8 cellular contexts compared by ENCODE assay signal in the genomic region with DNA sequence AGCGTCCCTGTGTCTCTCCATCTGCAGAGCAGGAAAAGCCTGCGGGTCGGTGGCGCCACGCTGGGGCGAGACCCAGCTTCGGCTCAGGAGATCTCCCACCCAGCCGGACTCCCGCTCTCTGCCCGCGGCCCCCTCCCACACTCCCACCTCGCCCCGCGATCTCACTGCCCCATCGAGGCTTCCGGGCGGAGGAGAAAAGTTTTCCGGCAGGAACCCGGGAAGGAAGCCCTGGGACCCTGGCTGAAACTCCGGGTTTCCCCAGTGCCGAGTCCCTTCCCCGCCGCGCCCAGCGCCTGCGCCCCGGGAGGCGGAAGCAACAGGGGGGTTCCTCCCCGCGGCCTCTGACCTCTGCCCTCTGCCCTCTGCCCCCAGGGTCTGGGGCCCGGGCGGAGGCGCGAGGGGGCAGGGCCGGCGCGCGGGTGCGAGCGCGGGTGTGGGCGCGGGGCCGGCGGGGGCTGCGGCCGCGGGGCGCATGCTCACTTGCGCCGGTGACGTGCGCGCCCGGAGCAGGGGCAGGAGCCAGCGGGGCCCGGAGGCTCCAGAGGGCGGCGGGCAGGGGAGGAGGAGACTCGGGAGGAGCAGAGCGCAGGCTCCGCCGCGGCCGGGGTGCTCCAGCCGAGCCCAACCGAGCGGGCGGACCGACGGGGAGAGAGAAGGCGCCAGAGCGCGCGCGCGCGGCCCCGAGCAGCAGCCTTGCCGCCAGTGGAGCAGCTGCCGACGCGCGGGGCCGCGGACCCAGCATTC. TPM values are rescaled to one million over a fixed set of nuclear protein-coding genes. Genes with fewer than 3 reads are reported as not detected.
DNase-seq lines count a peak whose midpoint lies in the region; ATAC-seq, FAIRE-seq and TF ChIP-seq lines count a peak whose summit lies in the region.

TSS of gene ATP11A (plus strand) at position 541 of the 744 bp plus-strand sequence. CDS start 379 bp downstream, outside the sequence.

- H4K20me1 ChIP-seq in keratinocyte (ENCODE audit: control insufficient read depth, extremely low read depth, insufficient read depth, low read length): no peaks in the 10 kb centered on the region

- H3K36me3 ChIP-seq in ACC112 (ENCODE audit: insufficient read depth, low read length): no peaks in the 10 kb centered on the region
- no peaks in the 10 kb centered on the region for H3K36me3 ChIP-seq in keratinocyte (ENCODE audit: control insufficient read depth in 2 of 2, extremely low read depth in 1 of 2, insufficient read depth in 2 of 2, low read length in 2 of 2)

- H3K4me1 ChIP-seq in ACC112 (ENCODE audit: control insufficient read depth, insufficient read depth, low read length, unreplicated experiment) (peaks cover 11% of the 10 kb centered on the region), keratinocyte (ENCODE audit: control insufficient read depth, extremely low read depth, insufficient read depth, low read length) (peaks cover 22% of the 10 kb centered on the region)

- H3K4me3 Mint-ChIP-seq in central memory CD8-positive, alpha-beta T cell: peak within 1 kb of the TSS; percentile 79

- H2AFZ ChIP-seq in ACC112 (ENCODE audit: low read length, unreplicated experiment) (peak within 1 kb of the TSS; percentile 92), keratinocyte (ENCODE audit: control insufficient read depth, low read length) (peak within 1 kb of the TSS; percentile 71)

- no peaks in the 10 kb centered on the region for H3K9me1 ChIP-seq in keratinocyte (ENCODE audit: control insufficient read depth, extremely low read depth, insufficient read depth, low read length)

- H3K9ac ChIP-seq in keratinocyte (ENCODE audit: control insufficient read depth, extremely low read depth, insufficient read depth, low read length): peak within 1 kb of the TSS; percentile 80

- peaks cover 45% of the 10 kb centered on the region for H3K4me1 Mint-ChIP-seq in central memory CD8-positive, alpha-beta T cell

- H3K9me3 Mint-ChIP-seq in central memory CD8-positive, alpha-beta T cell: no peaks in the 10 kb centered on the region

- dilution Hi-C loops in keratinocyte (cut with MboI; ENCODE audit: extremely low pct_ligation_motif_present, low sequenced_read_pairs): no loop called here

- peak in 1 of 3 experiments; percentile 14 for TF ChIP-seq CTCF in keratinocyte (optimal IDR thresholded peaks at IDR 0.05 in 1 of 3, IDR thresholded peaks at IDR 0.05 in 1 of 3, conservative IDR thresholded peaks at IDR 0.05 in 1 of 3; ENCODE audit: extremely low read depth in 1 of 3, insufficient read depth in 2 of 3, low read length in 3 of 3)

- H3K4me2 ChIP-seq in keratinocyte (ENCODE audit: control insufficient read depth, extremely low read depth, insufficient read depth, low read depth, low read length): peak within 1 kb of the TSS; percentile 80

- no peaks in the 10 kb centered on the region for H3K9me3 ChIP-seq in keratinocyte (ENCODE audit: control insufficient read depth, low read depth, low read length)

- no peaks in the 10 kb centered on the region for H3K27me3 Mint-ChIP-seq in central memory CD8-positive, alpha-beta T cell

- H3K27ac Mint-ChIP-seq in central memory CD8-positive, alpha-beta T cell (ENCODE audit: low read depth): peak within 1 kb of the TSS; percentile 82

- no peak within 1 kb of the TSS for H3K27ac ChIP-seq in ACC112 (ENCODE audit: low read depth, low read length)
- peak within 1 kb of the TSS; percentile 40 for H3K27ac ChIP-seq in keratinocyte (ENCODE audit: control insufficient read depth, insufficient read depth, low read length)

- FAIRE-seq in keratinocyte (lab: Jason Lieb, UNC): no peak

- H3K36me3 Mint-ChIP-seq in central memory CD8-positive, alpha-beta T cell (ENCODE audit: insufficient read depth): peaks cover 11% of the 10 kb centered on the region

- H3K79me2 ChIP-seq in ACC112 (ENCODE audit: control insufficient read depth, insufficient read depth, low read length, unreplicated experiment) (peaks cover 20% of the 10 kb centered on the region), keratinocyte (ENCODE audit: control insufficient read depth, insufficient read depth, low read length) (peaks cover 14% of the 10 kb centered on the region)

- H3K27me3 ChIP-seq in ACC112 (ENCODE audit: insufficient read depth, low read length): no peaks in the 10 kb centered on the region
- H3K27me3 ChIP-seq in keratinocyte (ENCODE audit: control insufficient read depth, extremely low read depth, insufficient read depth, low read length): no peaks in the 10 kb centered on the region

- H3K4me3 ChIP-seq in ACC112 (ENCODE audit: low read depth, low read length) (peak within 1 kb of the TSS; percentile 96), keratinocyte (ENCODE audit: control insufficient read depth in 2 of 3, extremely low read depth in 1 of 3, insufficient read depth in 2 of 3, low read depth in 1 of 3, low read length in 3 of 3) (peak within 1 kb of the TSS; percentile 80 to 95 (median 83))

- DNase-seq in NCI-H2171 treated with DMSO at 0.1 percent for 48 hours (lab: John Stamatoyannopoulos, UW): peak; percentile 84
- DNase-seq in activated CD4-positive, CD25-positive, alpha-beta regulatory T cell treated with anti-CD3 and anti-CD28 coated beads, Interleukin-2, amount 50 U/mL, for 72 hours: peak; percentile 88
- DNase-seq in central memory CD8-positive, alpha-beta T cell (ENCODE audit: low spot score in 2 of 2): peak; percentile 49 to 52
- DNase-seq in keratinocyte (ENCODE audit: low read depth, low spot score): no peak
- DNase-seq in stimulated activated CD4-positive, alpha-beta T cell treated with anti-CD3 and anti-CD28 coated beads, Interleukin-12 subunit alpha, Interleukin-12 subunit beta, amount 100 ng/mL, for 4 hours: peak; percentile 78

- ATAC-seq in GM18858 (IDR thresholded peaks at IDR 0.05; ENCODE audit: unreplicated experiment) (peak; percentile 66), HG03066 (IDR thresholded peaks at IDR 0.05; ENCODE audit: low read depth, unreplicated experiment) (peak; percentile 72)
- peak; percentile 69 for ATAC-seq in central memory CD8-positive, alpha-beta T cell (replicated peaks; ENCODE audit: extremely low read depth, poor library complexity, severe bottlenecking)

RNA-seq across cellular contexts. Expression of gene ATP11A, which starts in this region (rescaled TPM):
- 3.6 to 4.3 TPM (median 4.3 TPM) in 3 replicates for polyA plus RNA-seq in keratinocyte
- 12.7 TPM for polyA plus RNA-seq in keratinocyte (2011; ENCODE audit: low read depth)
- 3.5 and 3.7 TPM in 2 replicates for polyA plus RNA-seq in keratinocyte (2011; cell fraction: cytosol; rRNA removed)
- polyA plus RNA-seq in keratinocyte (2011; cell fraction: nucleus; rRNA removed): 26.6 and 34.8 TPM in 2 replicates
- 5.9 and 15.0 TPM in 2 replicates for polyA plus RNA-seq in keratinocyte (2012; ENCODE audit: low replicate concordance)
- polyA minus RNA-seq in keratinocyte: 9.9 to 26.6 TPM (median 21.3 TPM) in 3 replicates
- 10.9 TPM for polyA minus RNA-seq in keratinocyte (2011; cell fraction: cytosol; rRNA and poly(A)+ RNA removed)
- 32.7 and 44.0 TPM in 2 replicates for polyA minus RNA-seq in keratinocyte (2011; cell fraction: nucleus; rRNA and poly(A)+ RNA removed)
